Comparison of ENCODE assay signal across 8 cellular contexts in genomic region chr6:149032599-149033405, GRCh38.
DNase-seq lines count a peak whose midpoint lies in the region; ATAC-seq and TF ChIP-seq lines count a peak whose summit lies in the region.

No MANE protein-coding gene starts in this region.

- no peaks in the 10 kb centered on the region for H3K9me3 Mint-ChIP-seq in activated CD8-positive, alpha-beta memory T cell treated with anti-CD3 and anti-CD28 coated beads, Interleukin-2, amount 10 ng/mL, durations not matched to agents 7 days and 5 days (ENCODE audit: low read depth)

- H3K36me3 ChIP-seq in BE2C: no peaks in the 10 kb centered on the region

- H3K4me3 Mint-ChIP-seq in activated CD8-positive, alpha-beta memory T cell treated with anti-CD3 and anti-CD28 coated beads, Interleukin-2, amount 10 ng/mL, durations not matched to agents 7 days and 5 days: peak overlapping the region; percentile 93

- TF ChIP-seq CTCF in fibroblast of villous mesenchyme (IDR thresholded peaks at IDR 0.05; ENCODE audit: insufficient read depth, low read depth, low read length) (no peak), BE2C (IDR thresholded peaks at IDR 0.05; ENCODE audit: low read depth, low read length) (no peak)

- H3K9me3 ChIP-seq in BE2C: no peaks in the 10 kb centered on the region

- CTCF ChIA-PET in activated CD8-positive, alpha-beta memory T cell treated with anti-CD3 and anti-CD28 coated beads, Interleukin-2, amount 10 ng/mL, durations not matched to agents 7 days and 5 days (lab: Charles Lee): interaction anchor here (0.8 to 11.6 kb wide), 23 partner anchors 9 to 713 kb away, joined by 3 to 172 read pairs (median 5); partner anchors contain the start of gene NUP43

- peak; percentile 86 for ATAC-seq in GM21447 (IDR thresholded peaks at IDR 0.05; ENCODE audit: unreplicated experiment)
- peak; percentile 71 for ATAC-seq in HG03571 (IDR thresholded peaks at IDR 0.05; ENCODE audit: unreplicated experiment)
- peak; percentile 69 for ATAC-seq in activated CD8-positive, alpha-beta memory T cell treated with anti-CD3 and anti-CD28 coated beads, Interleukin-2, amount 10 ng/mL, durations not matched to agents 7 days and 5 days

- no peaks in the 10 kb centered on the region for H3K27me3 Mint-ChIP-seq in activated CD8-positive, alpha-beta memory T cell treated with anti-CD3 and anti-CD28 coated beads, Interleukin-2, amount 10 ng/mL, durations not matched to agents 7 days and 5 days

- H3K36me3 Mint-ChIP-seq in activated CD8-positive, alpha-beta memory T cell treated with anti-CD3 and anti-CD28 coated beads, Interleukin-2, amount 10 ng/mL, durations not matched to agents 7 days and 5 days: peaks cover 7% of the 10 kb centered on the region

- peaks cover 78% of the 10 kb centered on the region for H3K4me1 Mint-ChIP-seq in activated CD8-positive, alpha-beta memory T cell treated with anti-CD3 and anti-CD28 coated beads, Interleukin-2, amount 10 ng/mL, durations not matched to agents 7 days and 5 days

- no peaks in the 10 kb centered on the region for H3K27me3 ChIP-seq in BE2C

- DNase-seq in Daoy (ENCODE audit: low read depth) (peak; percentile 94), fibroblast of villous mesenchyme (ENCODE audit: low read depth) (peak; percentile 60), BE2C (no peak), COR-L47 (lab: John Stamatoyannopoulos, UW) (no peak)
- peak; percentile 85 for DNase-seq in activated CD8-positive, alpha-beta memory T cell treated with anti-CD3 and anti-CD28 coated beads, Interleukin-2, amount 10 ng/mL, durations not matched to agents 7 days and 5 days
- DNase-seq in stimulated activated CD4-positive, alpha-beta T cell treated with anti-CD3 and anti-CD28 coated beads, TNF-alpha, amount 100 ng/mL, for 24 hours (ENCODE audit: low read depth in 3 of 3): peak; percentile 25 to 53 (median 52)

- H3K4me1 ChIP-seq in BE2C: no peaks in the 10 kb centered on the region

- peak overlapping the region; percentile 98 for H3K27ac Mint-ChIP-seq in activated CD8-positive, alpha-beta memory T cell treated with anti-CD3 and anti-CD28 coated beads, Interleukin-2, amount 10 ng/mL, durations not matched to agents 7 days and 5 days

- H3K4me3 ChIP-seq in fibroblast of villous mesenchyme (ENCODE audit: low read depth, low read length): no peak overlapping the region
- no peak overlapping the region for H3K4me3 ChIP-seq in BE2C (ENCODE audit: low read depth, low read length)

Comparison
In these comparisons a context has a peak if more than half of its experiments do, and no peak if none do; other contexts are left out.
1. DNase-seq: peak in Daoy (single experiment), activated CD8-positive, alpha-beta memory T cell treated with anti-CD3 and anti-CD28 coated beads, Interleukin-2, amount 10 ng/mL, durations not matched to agents 7 days and 5 days (single experiment), fibroblast of villous mesenchyme (single experiment) and stimulated activated CD4-positive, alpha-beta T cell treated with anti-CD3 and anti-CD28 coated beads, TNF-alpha, amount 100 ng/mL, for 24 hours (3 of 3); none in BE2C (single experiment) and COR-L47 (single experiment).
2. Peak in every context shown above with its lines, with median percentiles within 50 percentile points of each other: ATAC-seq.